In genomic region chr18:41842886-41843285, GRCh38 we compare ENCODE assay signal across 19 cellular contexts.
DNase-seq lines count a peak whose midpoint lies in the region; ATAC-seq and TF ChIP-seq lines count a peak whose summit lies in the region.
"Had no signal": no experiment of that assay in that cellular context is flagged by ENCODE, and none has a peak within 500 bp of the region (broad histone marks: within the 10 kb centered on the region; RNA-seq: fewer than 3 reads in every experiment).

No MANE protein-coding gene starts in this region.

- no peaks in the 10 kb centered on the region for H3K4me1 ChIP-seq in ovary (ENCODE audit: insufficient read depth)
- H3K4me1 ChIP-seq: A549 had no signal

- H3K4me3 ChIP-seq in epithelial cell of esophagus (ENCODE audit: low read length) = no peak overlapping the region
- no peak overlapping the region for H3K4me3 ChIP-seq in ovary
- H3K4me3 ChIP-seq: A549, PC-9, SK-N-MC had no signal

- H3K27ac Mint-ChIP-seq in activated CD8-positive, alpha-beta T cell treated with anti-CD3 and anti-CD28 coated beads, Interleukin-2, amount 10 ng/mL, durations not matched to agents 7 days and 5 days = no peak overlapping the region
- H3K27ac Mint-ChIP-seq: H9 had no signal

- H3K9me3 ChIP-seq in ovary = no peaks in the 10 kb centered on the region
- H3K9me3 ChIP-seq: A549 had no signal

- H3K9me3 Mint-ChIP-seq in activated CD8-positive, alpha-beta T cell treated with anti-CD3 and anti-CD28 coated beads, Interleukin-2, amount 10 ng/mL, durations not matched to agents 7 days and 5 days (ENCODE audit: insufficient read depth) = no peaks in the 10 kb centered on the region
- H3K9me3 Mint-ChIP-seq: H9 had no signal

- no peaks in the 10 kb centered on the region for H3K4me1 Mint-ChIP-seq in activated CD8-positive, alpha-beta T cell treated with anti-CD3 and anti-CD28 coated beads, Interleukin-2, amount 10 ng/mL, durations not matched to agents 7 days and 5 days (ENCODE audit: low read depth)

- DNase-seq in EL = peak; percentile 7
- DNase-seq in RWPE1 (ENCODE audit: low spot score) = peak; percentile 3
- DNase-seq in epithelial cell of esophagus (ENCODE audit: low read depth) = peak; percentile 58
- peak; percentile 38 for DNase-seq in iris pigment epithelial cell (ENCODE audit: low read depth)
- no peak for DNase-seq in activated CD8-positive, alpha-beta T cell treated with anti-CD3 and anti-CD28 coated beads, Interleukin-2, amount 10 ng/mL, durations not matched to agents 7 days and 5 days
- DNase-seq in ovary = no peak
- DNase-seq: GDM1, H9, NCI-H1105 treated with DMSO at 0.1 percent for 48 hours, NCI-H187, NCI-H446, NCI-H748 treated with DMSO at 0.1 percent for 48 hours, PC-9 had no signal

- no peaks in the 10 kb centered on the region for H3K36me3 ChIP-seq in ovary

- intact Hi-C loops in ovary (cut with DNase I) = no loop called here

- TF ChIP-seq CTCF in RWPE1 (conservative IDR thresholded peaks at IDR 0.05; ENCODE audit: low read depth) (no peak), epithelial cell of esophagus (IDR thresholded peaks at IDR 0.05; ENCODE audit: insufficient read depth, low read depth, low read length, missing control alignments) (no peak), ovary (IDR thresholded peaks at IDR 0.05) (no peak)

- POLR2A ChIA-PET in RWPE1 (lab: Yijun Ruan, JAX; ENCODE audit: low non-redundant PET) = no interaction called here
- POLR2A ChIA-PET in activated CD8-positive, alpha-beta T cell treated with anti-CD3 and anti-CD28 coated beads, Interleukin-2, amount 10 ng/mL, durations not matched to agents 7 days and 5 days (lab: Charles Lee) = no interaction called here

- no peaks in the 10 kb centered on the region for H3K27me3 Mint-ChIP-seq in activated CD8-positive, alpha-beta T cell treated with anti-CD3 and anti-CD28 coated beads, Interleukin-2, amount 10 ng/mL, durations not matched to agents 7 days and 5 days (ENCODE audit: low read depth)

- TF ChIP-seq EP300 in ovary (IDR thresholded peaks at IDR 0.05) = no peak

- no peak overlapping the region for H3K27ac ChIP-seq in RWPE1
- H3K27ac ChIP-seq in ovary = no peak overlapping the region
- H3K27ac ChIP-seq: A549, C4-2B, PC-9, SK-N-MC had no signal

- no peak for TF ChIP-seq POLR2A in ovary (IDR thresholded peaks at IDR 0.05)

- no peaks in the 10 kb centered on the region for H3K27me3 ChIP-seq in ovary

- no peak overlapping the region for H3K4me3 Mint-ChIP-seq in activated CD8-positive, alpha-beta T cell treated with anti-CD3 and anti-CD28 coated beads, Interleukin-2, amount 10 ng/mL, durations not matched to agents 7 days and 5 days
- H3K4me3 Mint-ChIP-seq: H9 had no signal

- CTCF ChIA-PET in RWPE1 (lab: Yijun Ruan, JAX) = no interaction called here
- CTCF ChIA-PET in activated CD8-positive, alpha-beta T cell treated with anti-CD3 and anti-CD28 coated beads, Interleukin-2, amount 10 ng/mL, durations not matched to agents 7 days and 5 days (lab: Charles Lee) = no interaction called here

- no peaks in the 10 kb centered on the region for H3K36me3 Mint-ChIP-seq in activated CD8-positive, alpha-beta T cell treated with anti-CD3 and anti-CD28 coated beads, Interleukin-2, amount 10 ng/mL, durations not matched to agents 7 days and 5 days (ENCODE audit: low read depth)

- 70 to 73% (median 71%) methylated on average over 3 of the region's 3 CpGs for WGBS in ovary, 3 donors

- ATAC-seq in activated CD8-positive, alpha-beta T cell treated with anti-CD3 and anti-CD28 coated beads, Interleukin-2, amount 10 ng/mL, durations not matched to agents 7 days and 5 days = no peak
- ATAC-seq in HG03439 (IDR thresholded peaks at IDR 0.05; ENCODE audit: unreplicated experiment) (no peak), HG02642 (IDR thresholded peaks at IDR 0.05; ENCODE audit: poor library complexity, unreplicated experiment) (no peak)
- ATAC-seq: A549, Right ventricle myocardium inferior had no signal

Comparison
In these comparisons a context has a peak if more than half of its experiments do, and no peak if none do; other contexts are left out.
1. DNase-seq: peak in EL (single experiment), RWPE1 (single experiment), epithelial cell of esophagus (single experiment) and iris pigment epithelial cell (single experiment); none in activated CD8-positive, alpha-beta T cell treated with anti-CD3 and anti-CD28 coated beads, Interleukin-2, amount 10 ng/mL, durations not matched to agents 7 days and 5 days (single experiment) and ovary (0 of 5).